Comparison of ENCODE assay signal across 8 cellular contexts in genomic region chr17:27892866-27893769, GRCh38. TPM values are rescaled to one million over a fixed set of nuclear protein-coding genes. Genes with fewer than 3 reads are reported as not detected.
A peak's percentile ranks its signal among the peaks of the same experiment; 100 is the strongest.
DNase-seq lines count a peak whose midpoint lies in the region; ATAC-seq and TF ChIP-seq lines count a peak whose summit lies in the region.

LYRM9 (minus strand) TSS chr17:27893365; CDS start chr17:27882694, 10,671 bp downstream.

- no peaks in the 10 kb centered on the region for H3K4me1 ChIP-seq in SJCRH30
- H3K4me1 ChIP-seq in gastroesophageal sphincter = peaks cover 0 to 32% (median 0%) of the 10 kb centered on the region in 3 donors

- no peaks in the 10 kb centered on the region for H3K36me3 ChIP-seq in H7 (replicated peaks; ENCODE audit: control insufficient read depth, insufficient read depth, low read length)
- H3K36me3 ChIP-seq in MG63 = no peaks in the 10 kb centered on the region
- no peaks in the 10 kb centered on the region for H3K36me3 ChIP-seq in SJCRH30
- no peaks in the 10 kb centered on the region for H3K36me3 ChIP-seq in gastroesophageal sphincter

- H3K4me3 ChIP-seq in H7 (ENCODE audit: insufficient read depth, low read depth, low read length) (peak within 1 kb of the TSS; percentile 55), MG63 (peak within 1 kb of the TSS; percentile 78), SJCRH30 (peak within 1 kb of the TSS; percentile 61), gastroesophageal sphincter (peak within 1 kb of the TSS; percentile 69 to 78)

- TF ChIP-seq POLR2A in gastroesophageal sphincter (IDR thresholded peaks at IDR 0.05) = peak; percentile 55 to 72

- TF ChIP-seq EP300 in gastroesophageal sphincter (IDR thresholded peaks at IDR 0.05) = no peak

- H3K27ac ChIP-seq in SJCRH30 (no peak within 1 kb of the TSS), gastroesophageal sphincter (peak within 1 kb of the TSS; percentile 70 to 87 (median 86))

- no peaks in the 10 kb centered on the region for H3K36me3 Mint-ChIP-seq in activated naive CD4-positive, alpha-beta T cell treated with anti-CD3 and anti-CD28 coated beads for 36 hours (ENCODE audit: low read depth)

- H3K27me3 ChIP-seq in H7 (ENCODE audit: control insufficient read depth, insufficient read depth, low read length) (0 out of 2 replicates have a peak, but pooled peaks cover 4% of the 10 kb centered on the region), MG63 (no peaks in the 10 kb centered on the region), SJCRH30 (peaks cover 6% of the 10 kb centered on the region; the same call in 1 of the 2 replicates), gastroesophageal sphincter (peaks cover 32% of the 10 kb centered on the region)

- CTCF ChIA-PET in activated naive CD4-positive, alpha-beta T cell treated with anti-CD3 and anti-CD28 coated beads for 36 hours (lab: Charles Lee) = interaction anchor here (0.6 to 4.7 kb wide), 18 partner anchors 7 to 356 kb away, joined by 3 to 83 read pairs (median 3); partner anchors contain the start of gene NOS2

- H3K4me3 Mint-ChIP-seq in activated naive CD4-positive, alpha-beta T cell treated with anti-CD3 and anti-CD28 coated beads for 36 hours = peak within 1 kb of the TSS; percentile 75

- 2% methylated on average over 11 to 27 of the region's 75 CpGs for WGBS in gastroesophageal sphincter (ENCODE audit: low coverage in 1 of 2), 2 donors

- H3K27ac Mint-ChIP-seq in activated naive CD4-positive, alpha-beta T cell treated with anti-CD3 and anti-CD28 coated beads for 36 hours = peak within 1 kb of the TSS; percentile 6

- ATAC-seq in gastroesophageal sphincter = peak; percentile 100

- peak; percentile 85 to 92 (median 91) for TF ChIP-seq CTCF in gastroesophageal sphincter (IDR thresholded peaks at IDR 0.05)

- DNase-seq in GF-D8 (lab: John Stamatoyannopoulos, UW) (peak; percentile 19), H7 (peak; percentile 97), MG63 (peak; percentile 93), SJCRH30 (peak; percentile 88 to 91), nucleus accumbens (lab: John Stamatoyannopoulos, UW) (peak in 55 of 56 donors; percentile 29 to 96 (median 87)), superior temporal gyrus (ENCODE audit: extremely low spot score) (peak; percentile 88)
- peak; percentile 92 for DNase-seq in activated naive CD4-positive, alpha-beta T cell treated with anti-CD3 and anti-CD28 coated beads for 36 hours

- peaks cover 7% of the 10 kb centered on the region for H3K27me3 Mint-ChIP-seq in activated naive CD4-positive, alpha-beta T cell treated with anti-CD3 and anti-CD28 coated beads for 36 hours (ENCODE audit: low read depth)

- H3K4me1 Mint-ChIP-seq in activated naive CD4-positive, alpha-beta T cell treated with anti-CD3 and anti-CD28 coated beads for 36 hours (ENCODE audit: low read depth) = peaks cover 18% of the 10 kb centered on the region

- H3K9me3 ChIP-seq in MG63 = no peaks in the 10 kb centered on the region
- H3K9me3 ChIP-seq in SJCRH30 (replicated peaks) = no peaks in the 10 kb centered on the region
- H3K9me3 ChIP-seq in gastroesophageal sphincter = no peaks in the 10 kb centered on the region

- no peaks in the 10 kb centered on the region for H3K9me3 Mint-ChIP-seq in activated naive CD4-positive, alpha-beta T cell treated with anti-CD3 and anti-CD28 coated beads for 36 hours

- intact Hi-C loops in activated naive CD4-positive, alpha-beta T cell treated with anti-CD3 and anti-CD28 coated beads for 36 hours (cut with micrococcal nuclease) = loop anchor here (1.0 kb wide), 4 partner anchors 83 to 358 kb away; no protein-coding TSS in a partner anchor

RNA-seq across cellular contexts. Expression of gene LYRM9, which starts in this region (rescaled TPM):
- total RNA-seq in H7 (2014; rRNA removed; shearing (Covaris generic)) = 3.4 and 4.9 TPM in 2 replicates
- total RNA-seq in MG63 (2014; rRNA removed; shearing (Covaris generic); ENCODE audit: low replicate concordance) = 1.1 and 7.2 TPM in 2 replicates
- total RNA-seq in SJCRH30 (2014; rRNA removed; shearing (Covaris generic)) = 0.15 and 0.22 TPM in 2 replicates
- 1 to 10 TPM; 5.3 to 6.9 TPM for total RNA-seq in activated naive CD4-positive, alpha-beta T cell treated with anti-CD3 and anti-CD28 coated beads for 36 hours
- total RNA-seq in gastroesophageal sphincter = 10 to 100 TPM; 11.1 to 30.3 (median 17.8) TPM

Comparison
In these comparisons a context has a peak if more than half of its experiments do, and no peak if none do; other contexts are left out.
1. Peak in DNase-seq and H3K4me3 ChIP-seq in SJCRH30; RNA of the gene not detected or under 1 TPM.
2. DNase-seq: peak in every context shown above with its lines; median percentile 97 in H7; 93 in MG63; 92 in activated naive CD4-positive, alpha-beta T cell treated with anti-CD3 and anti-CD28 coated beads for 36 hours; 90 in SJCRH30; 88 in superior temporal gyrus; 87 in nucleus accumbens; 19 in GF-D8.